12 cellular contexts compared by ENCODE assay signal in genomic region chr5:89313044-89313443, GRCh38.
DNase-seq lines count a peak whose midpoint lies in the region; ATAC-seq, FAIRE-seq and TF ChIP-seq lines count a peak whose summit lies in the region.
"Had no signal": no experiment of that assay in that cellular context is flagged by ENCODE, and none has a peak within 500 bp of the region (broad histone marks: within the 10 kb centered on the region; RNA-seq: fewer than 3 reads in every experiment).

No MANE protein-coding gene starts in this region.

- H3K4me1 ChIP-seq in left lung (peaks cover 7 to 13% of the 10 kb centered on the region in 2 donors), sigmoid colon (peaks cover 0 to 34% (median 28%) of the 10 kb centered on the region in 4 donors), kidney (ENCODE audit: control insufficient read depth in 1 of 2, insufficient read depth in 1 of 2, low read depth in 1 of 2, low read length in 2 of 2) (no peaks in the 10 kb centered on the region)

- DNase-seq in Daoy (ENCODE audit: low read depth) (peak; percentile 79), activated B cell treated with CpG ODN at 0.5 μM for 24 hours (no peak), left lung (no peak), GM13976 (ENCODE audit: low spot score) (no peak), sigmoid colon (no peak), kidney (no peak)
- no peak for DNase-seq in stimulated activated CD4-positive, alpha-beta T cell treated with anti-CD3 and anti-CD28 coated beads, Interleukin-12 subunit alpha, Interleukin-12 subunit beta, amount 100 ng/mL, for 4 hours
- DNase-seq: amygdala, glutamatergic neuron, NCI-H446, nucleus accumbens had no signal

- POLR2A ChIA-PET in activated B cell treated with CpG ODN at 0.5 μM for 24 hours (lab: Charles Lee), result interaction anchor here (0.7 to 4.2 kb wide), 14 partner anchors 11 to 581 kb away, joined by 3 to 50 read pairs (median 6); partner anchors contain the start of gene MEF2C

- no peak for TF ChIP-seq POLR2A in sigmoid colon (IDR thresholded peaks at IDR 0.05)

- no peaks in the 10 kb centered on the region for H3K27me3 Mint-ChIP-seq in activated B cell treated with CpG ODN at 0.5 μM for 24 hours

- FAIRE-seq in kidney (lab: Jason Lieb, UNC), result no peak

- intact Hi-C loops in activated B cell treated with CpG ODN at 0.5 μM for 24 hours (cut with micrococcal nuclease), result loop anchor here (1.0 to 5.0 kb wide), 6 partner anchors 10 to 581 kb away; partner anchors contain the start of gene MEF2C
- intact Hi-C loops in left lung (cut with DNase I), result no loop called here
- intact Hi-C loops in sigmoid colon (cut with DNase I), result no loop called here
- intact Hi-C loops in kidney (cut with DNase I), result no loop called here

- TF ChIP-seq CTCF in activated B cell treated with CpG ODN at 0.5 μM for 24 hours (IDR thresholded peaks at IDR 0.05) (no peak), left lung (IDR thresholded peaks at IDR 0.05) (no peak), GM13976 (IDR thresholded peaks at IDR 0.05; ENCODE audit: borderline replicate concordance, control extremely low read depth, extremely low read depth, insufficient read depth, missing control alignments) (no peak), sigmoid colon (IDR thresholded peaks at IDR 0.05) (no peak), kidney (IDR thresholded peaks at IDR 0.05; ENCODE audit: borderline replicate concordance, extremely low read depth, insufficient read depth) (no peak)

- peaks cover 49% of the 10 kb centered on the region for H3K4me1 Mint-ChIP-seq in activated B cell treated with CpG ODN at 0.5 μM for 24 hours

- H3K27ac ChIP-seq in left lung (no peak overlapping the region), sigmoid colon (peak overlapping the region in 2 of 4 donors; percentile 56 to 63), kidney (ENCODE audit: low read depth in 2 of 2, low read length in 2 of 2) (no peak overlapping the region)

- no peak overlapping the region for H3K9ac ChIP-seq in kidney (ENCODE audit: low read length in 2 of 2)

- WGBS in sigmoid colon, 2 donors, result 63 to 66% methylated on average over 2 of the region's 2 CpGs

- H3K27me3 ChIP-seq in left lung, result no peaks in the 10 kb centered on the region
- H3K27me3 ChIP-seq in sigmoid colon, result no peaks in the 10 kb centered on the region

- H3K4me3 ChIP-seq in left lung (no peak overlapping the region), sigmoid colon (no peak overlapping the region), kidney (ENCODE audit: low read length in 2 of 2) (no peak overlapping the region)

- peak overlapping the region; percentile 96 for H3K27ac Mint-ChIP-seq in activated B cell treated with CpG ODN at 0.5 μM for 24 hours

- in situ Hi-C loops in GM13976 (cut with MboI; ENCODE audit: low sequenced_read_pairs, unreplicated experiment), result no loop called here

- no peaks in the 10 kb centered on the region for H3K9me3 Mint-ChIP-seq in activated B cell treated with CpG ODN at 0.5 μM for 24 hours

- no peaks in the 10 kb centered on the region for H3K36me3 ChIP-seq in left lung
- no peaks in the 10 kb centered on the region for H3K36me3 ChIP-seq in sigmoid colon
- H3K36me3 ChIP-seq in kidney (ENCODE audit: control insufficient read depth in 1 of 2, insufficient read depth in 2 of 2, low read length in 2 of 2), result no peaks in the 10 kb centered on the region

- no peak overlapping the region for H3K4me3 Mint-ChIP-seq in activated B cell treated with CpG ODN at 0.5 μM for 24 hours

- H3K36me3 Mint-ChIP-seq in activated B cell treated with CpG ODN at 0.5 μM for 24 hours (ENCODE audit: low read depth), result no peaks in the 10 kb centered on the region

- no peak for TF ChIP-seq EP300 in sigmoid colon (IDR thresholded peaks at IDR 0.05)

- H3K9me3 ChIP-seq in left lung (no peaks in the 10 kb centered on the region), sigmoid colon (no peaks in the 10 kb centered on the region), kidney (ENCODE audit: control insufficient read depth in 1 of 2, low read length in 2 of 2) (no peaks in the 10 kb centered on the region)

- ATAC-seq in HG02973 (IDR thresholded peaks at IDR 0.05; ENCODE audit: unreplicated experiment) (peak; percentile 6), activated B cell treated with CpG ODN at 0.5 μM for 24 hours (ENCODE audit: low read depth) (no peak), left lung (peak; percentile 39)

- CTCF ChIA-PET in activated B cell treated with CpG ODN at 0.5 μM for 24 hours (lab: Charles Lee), result interaction anchor here (1.3 to 2.8 kb wide), 5 partner anchors 11 to 583 kb away, joined by 3 to 14 read pairs (median 9); no protein-coding TSS in a partner anchor
